ENCODE assay signal across 1 cellular context in the genomic region with DNA sequence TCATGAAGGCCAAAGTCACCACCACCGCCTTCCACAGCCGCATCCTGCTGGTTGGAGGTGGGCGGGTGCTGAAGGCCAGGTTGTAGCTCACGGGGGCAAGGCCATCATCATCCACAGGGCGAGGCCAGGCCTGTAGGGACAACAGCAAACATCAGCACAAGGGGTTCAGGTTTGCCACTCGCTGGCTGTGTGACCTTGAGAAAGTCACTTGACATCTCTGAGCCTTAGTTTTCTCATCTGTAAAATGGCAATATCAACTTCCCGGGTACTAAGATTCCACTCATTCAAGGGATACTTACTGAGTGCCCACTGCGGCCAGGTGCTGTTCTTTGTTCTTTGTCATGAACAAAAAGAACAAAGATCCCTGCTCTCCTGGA.
A peak's percentile ranks its signal among the peaks of the same experiment; 100 is the strongest.
TF ChIP-seq lines count a peak whose summit lies in the region.

No MANE protein-coding gene starts in this region.

TF ChIP-seq in K562, 482 proteins besides CTCF, POLR2A, EP300 and RAD21 (continued from another document):
- TF ChIP-seq, protein P1, sequence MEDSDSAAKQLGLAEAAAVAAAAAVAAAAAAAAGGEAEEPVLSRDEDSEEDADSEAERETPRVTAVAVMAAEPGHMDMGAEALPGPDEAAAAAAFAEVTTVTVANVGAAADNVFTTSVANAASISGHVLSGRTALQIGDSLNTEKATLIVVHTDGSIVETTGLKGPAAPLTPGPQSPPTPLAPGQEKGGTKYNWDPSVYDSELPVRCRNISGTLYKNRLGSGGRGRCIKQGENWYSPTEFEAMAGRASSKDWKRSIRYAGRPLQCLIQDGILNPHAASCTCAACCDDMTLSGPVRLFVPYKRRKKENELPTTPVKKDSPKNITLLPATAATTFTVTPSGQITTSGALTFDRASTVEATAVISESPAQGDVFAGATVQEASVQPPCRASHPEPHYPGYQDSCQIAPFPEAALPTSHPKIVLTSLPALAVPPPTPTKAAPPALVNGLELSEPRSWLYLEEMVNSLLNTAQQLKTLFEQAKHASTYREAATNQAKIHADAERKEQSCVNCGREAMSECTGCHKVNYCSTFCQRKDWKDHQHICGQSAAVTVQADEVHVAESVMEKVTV (CRISPR knock-in tag; IDR thresholded peaks at IDR 0.05), result no peak
- no peak for TF ChIP-seq ZNF445 (CRISPR knock-in tag; IDR thresholded peaks at IDR 0.05; ENCODE audit: low read depth)
- TF ChIP-seq, protein P2, sequence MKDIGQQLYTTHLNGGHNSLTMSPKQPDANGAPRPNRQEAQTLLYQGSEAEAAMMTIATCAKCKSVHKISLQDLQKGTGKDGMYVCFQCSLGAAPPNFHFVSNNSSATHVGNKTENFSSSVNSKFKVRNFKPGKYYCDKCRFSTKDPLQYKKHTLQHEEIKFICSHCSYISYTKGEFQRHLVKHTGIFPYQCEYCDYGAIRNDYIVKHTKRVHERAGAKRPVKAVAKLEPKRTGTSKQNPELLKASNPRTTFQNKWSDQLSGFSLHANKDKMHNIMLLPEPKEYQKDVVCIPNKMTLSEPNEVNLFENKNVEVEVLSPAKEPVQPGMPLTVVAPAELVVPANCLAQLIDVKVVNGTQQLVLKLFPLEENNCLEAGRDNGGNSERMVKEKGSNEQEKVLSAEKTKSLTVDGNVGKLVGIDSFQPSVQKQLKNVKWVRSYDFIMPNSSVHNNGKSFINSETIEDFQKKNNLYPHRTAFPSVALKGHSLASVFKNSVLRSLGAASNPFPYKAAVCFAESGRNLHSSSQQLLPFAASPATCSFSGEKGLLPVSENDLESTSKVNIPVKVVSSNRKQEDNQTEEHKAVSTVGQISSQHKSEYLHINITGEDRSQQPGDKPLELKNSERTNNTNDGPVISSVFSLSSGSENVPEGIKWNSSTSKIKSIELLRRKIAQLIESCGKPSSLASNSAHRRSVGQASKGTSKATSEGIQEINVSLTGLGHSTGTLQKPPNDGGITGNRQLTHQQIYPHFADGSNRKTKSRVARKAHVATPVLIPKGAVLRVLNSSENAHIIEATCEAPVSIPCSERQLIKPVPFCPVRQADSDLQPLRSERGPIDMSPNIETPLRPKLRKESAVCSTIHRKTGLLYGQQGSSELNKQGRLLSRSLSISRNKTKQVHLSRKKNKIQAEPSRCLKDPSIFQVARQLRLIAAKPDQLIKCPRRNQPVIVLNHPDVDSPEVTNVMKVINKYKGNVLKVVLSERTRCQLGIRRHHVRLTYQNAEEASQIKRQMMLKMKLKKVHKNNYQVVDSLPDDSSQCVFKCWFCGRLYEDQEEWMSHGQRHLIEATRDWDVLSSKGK (CRISPR knock-in tag; IDR thresholded peaks at IDR 0.05), result no peak
- TF ChIP-seq SIX5 (IDR thresholded peaks at IDR 0.05; ENCODE audit: borderline replicate concordance in 1 of 2, insufficient read depth in 1 of 2, low read depth in 1 of 2, low read length in 2 of 2), result no peak
- TF ChIP-seq, protein P3, sequence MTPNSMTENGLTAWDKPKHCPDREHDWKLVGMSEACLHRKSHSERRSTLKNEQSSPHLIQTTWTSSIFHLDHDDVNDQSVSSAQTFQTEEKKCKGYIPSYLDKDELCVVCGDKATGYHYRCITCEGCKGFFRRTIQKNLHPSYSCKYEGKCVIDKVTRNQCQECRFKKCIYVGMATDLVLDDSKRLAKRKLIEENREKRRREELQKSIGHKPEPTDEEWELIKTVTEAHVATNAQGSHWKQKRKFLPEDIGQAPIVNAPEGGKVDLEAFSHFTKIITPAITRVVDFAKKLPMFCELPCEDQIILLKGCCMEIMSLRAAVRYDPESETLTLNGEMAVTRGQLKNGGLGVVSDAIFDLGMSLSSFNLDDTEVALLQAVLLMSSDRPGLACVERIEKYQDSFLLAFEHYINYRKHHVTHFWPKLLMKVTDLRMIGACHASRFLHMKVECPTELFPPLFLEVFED (CRISPR knock-in tag; conservative IDR thresholded peaks at IDR 0.05), result no peak
- TF ChIP-seq STAT5A (IDR thresholded peaks at IDR 0.05; ENCODE audit: borderline replicate concordance, low read length), result no peak
- TF ChIP-seq FOXK2 (conservative IDR thresholded peaks at IDR 0.05 in 1 of 2, IDR thresholded peaks at IDR 0.05 in 1 of 2; ENCODE audit: low read depth in 2 of 2), result no peak
- TF ChIP-seq HDAC2 (IDR thresholded peaks at IDR 0.05), result peak; percentile 40; the same call in 1 of the 2 replicates
- TF ChIP-seq MECOM (CRISPR knock-in tag; IDR thresholded peaks at IDR 0.05), result no peak
- TF ChIP-seq ZFX (CRISPR knock-in tag; IDR thresholded peaks at IDR 0.05), result no peak
- TF ChIP-seq MAFK (IDR thresholded peaks at IDR 0.05; ENCODE audit: low read length), result no peak
- no peak for TF ChIP-seq SRSF1 (IDR thresholded peaks at IDR 0.05; ENCODE audit: low read depth, low read length)
- no peak for TF ChIP-seq PTRF (tag; IDR thresholded peaks at IDR 0.05)
- TF ChIP-seq SIRT6 (IDR thresholded peaks at IDR 0.05; ENCODE audit: low read depth, low read length), result no peak
- no peak for TF ChIP-seq TFAM (CRISPR knock-in tag; conservative IDR thresholded peaks at IDR 0.05)
- no peak for TF ChIP-seq SIN3B (IDR thresholded peaks at IDR 0.05; ENCODE audit: low read depth)
- TF ChIP-seq, protein P4, sequence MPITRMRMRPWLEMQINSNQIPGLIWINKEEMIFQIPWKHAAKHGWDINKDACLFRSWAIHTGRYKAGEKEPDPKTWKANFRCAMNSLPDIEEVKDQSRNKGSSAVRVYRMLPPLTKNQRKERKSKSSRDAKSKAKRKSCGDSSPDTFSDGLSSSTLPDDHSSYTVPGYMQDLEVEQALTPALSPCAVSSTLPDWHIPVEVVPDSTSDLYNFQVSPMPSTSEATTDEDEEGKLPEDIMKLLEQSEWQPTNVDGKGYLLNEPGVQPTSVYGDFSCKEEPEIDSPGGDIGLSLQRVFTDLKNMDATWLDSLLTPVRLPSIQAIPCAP (CRISPR knock-in tag; IDR thresholded peaks at IDR 0.05; ENCODE audit: borderline replicate concordance), result no peak
- no peak for TF ChIP-seq ZNF766 (CRISPR knock-in tag; conservative IDR thresholded peaks at IDR 0.05)
- TF ChIP-seq RB1 (IDR thresholded peaks at IDR 0.05; ENCODE audit: low read depth), result no peak
- TF ChIP-seq ZNF384 (IDR thresholded peaks at IDR 0.05; ENCODE audit: low read depth, low read length), result no peak
- no peak for TF ChIP-seq CEBPB (tag; IDR thresholded peaks at IDR 0.05)
- no peak for TF ChIP-seq SOX6 (IDR thresholded peaks at IDR 0.05)
- TF ChIP-seq BRD4 (IDR thresholded peaks at IDR 0.05), result no peak
- no peak for TF ChIP-seq ATF7 (IDR thresholded peaks at IDR 0.05)
- TF ChIP-seq ZNF408 (CRISPR knock-in tag; IDR thresholded peaks at IDR 0.05; ENCODE audit: low read depth), result no peak
- TF ChIP-seq MAFG (tag; conservative IDR thresholded peaks at IDR 0.05), result no peak
- TF ChIP-seq EHMT2 (IDR thresholded peaks at IDR 0.05), result no peak
- TF ChIP-seq GTF2A2 (tag; IDR thresholded peaks at IDR 0.05), result no peak
- TF ChIP-seq, protein P5, sequence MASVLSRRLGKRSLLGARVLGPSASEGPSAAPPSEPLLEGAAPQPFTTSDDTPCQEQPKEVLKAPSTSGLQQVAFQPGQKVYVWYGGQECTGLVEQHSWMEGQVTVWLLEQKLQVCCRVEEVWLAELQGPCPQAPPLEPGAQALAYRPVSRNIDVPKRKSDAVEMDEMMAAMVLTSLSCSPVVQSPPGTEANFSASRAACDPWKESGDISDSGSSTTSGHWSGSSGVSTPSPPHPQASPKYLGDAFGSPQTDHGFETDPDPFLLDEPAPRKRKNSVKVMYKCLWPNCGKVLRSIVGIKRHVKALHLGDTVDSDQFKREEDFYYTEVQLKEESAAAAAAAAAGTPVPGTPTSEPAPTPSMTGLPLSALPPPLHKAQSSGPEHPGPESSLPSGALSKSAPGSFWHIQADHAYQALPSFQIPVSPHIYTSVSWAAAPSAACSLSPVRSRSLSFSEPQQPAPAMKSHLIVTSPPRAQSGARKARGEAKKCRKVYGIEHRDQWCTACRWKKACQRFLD (CRISPR knock-in tag; IDR thresholded peaks at IDR 0.05), result no peak
- no peak for TF ChIP-seq ELF1 (tag; IDR thresholded peaks at IDR 0.05)
- no peak for TF ChIP-seq FOS (IDR thresholded peaks at IDR 0.05; ENCODE audit: extremely low read depth, insufficient read length)
- TF ChIP-seq CREM (IDR thresholded peaks at IDR 0.05; ENCODE audit: low read depth), result no peak
- TF ChIP-seq ZKSCAN1 (IDR thresholded peaks at IDR 0.05; ENCODE audit: low read depth, low read length), result no peak
- TF ChIP-seq ETV1 (tag; conservative IDR thresholded peaks at IDR 0.05; ENCODE audit: low read depth), result no peak
- TF ChIP-seq, protein P6, sequence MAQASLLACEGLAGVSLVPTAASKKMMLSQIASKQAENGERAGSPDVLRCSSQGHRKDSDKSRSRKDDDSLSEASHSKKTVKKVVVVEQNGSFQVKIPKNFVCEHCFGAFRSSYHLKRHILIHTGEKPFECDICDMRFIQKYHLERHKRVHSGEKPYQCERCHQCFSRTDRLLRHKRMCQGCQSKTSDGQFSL (CRISPR knock-in tag; IDR thresholded peaks at IDR 0.05), result no peak
- TF ChIP-seq, protein P6 (tag; IDR thresholded peaks at IDR 0.05), result no peak
- no peak for TF ChIP-seq ZBED1 (IDR thresholded peaks at IDR 0.05)
- TF ChIP-seq L3MBTL2 (IDR thresholded peaks at IDR 0.05), result no peak
- no peak for TF ChIP-seq CHD4 (IDR thresholded peaks at IDR 0.05; ENCODE audit: insufficient read depth, insufficient replicate concordance, low read depth, low read length, poor library complexity, severe bottlenecking)
- no peak for TF ChIP-seq SMC3 (conservative IDR thresholded peaks at IDR 0.05; ENCODE audit: insufficient read depth, low read depth, low read length)
- no peak for TF ChIP-seq ZNF347 (CRISPR knock-in tag; IDR thresholded peaks at IDR 0.05; ENCODE audit: low read depth)
- TF ChIP-seq RBBP5 (IDR thresholded peaks at IDR 0.05; ENCODE audit: borderline replicate concordance, insufficient read depth, low read length, poor library complexity, severe bottlenecking), result no peak
- no peak for TF ChIP-seq CCAR2 (IDR thresholded peaks at IDR 0.05; ENCODE audit: low read depth, low read length)
- no peak for TF ChIP-seq POLR2G (IDR thresholded peaks at IDR 0.05; ENCODE audit: low read depth, low read length)
- TF ChIP-seq HCFC1 (IDR thresholded peaks at IDR 0.05; ENCODE audit: low read depth, low read length), result no peak
- TF ChIP-seq CBFA2T3 (IDR thresholded peaks at IDR 0.05), result no peak
- TF ChIP-seq GATAD2B (IDR thresholded peaks at IDR 0.05; ENCODE audit: borderline replicate concordance), result no peak
- TF ChIP-seq, protein P7, sequence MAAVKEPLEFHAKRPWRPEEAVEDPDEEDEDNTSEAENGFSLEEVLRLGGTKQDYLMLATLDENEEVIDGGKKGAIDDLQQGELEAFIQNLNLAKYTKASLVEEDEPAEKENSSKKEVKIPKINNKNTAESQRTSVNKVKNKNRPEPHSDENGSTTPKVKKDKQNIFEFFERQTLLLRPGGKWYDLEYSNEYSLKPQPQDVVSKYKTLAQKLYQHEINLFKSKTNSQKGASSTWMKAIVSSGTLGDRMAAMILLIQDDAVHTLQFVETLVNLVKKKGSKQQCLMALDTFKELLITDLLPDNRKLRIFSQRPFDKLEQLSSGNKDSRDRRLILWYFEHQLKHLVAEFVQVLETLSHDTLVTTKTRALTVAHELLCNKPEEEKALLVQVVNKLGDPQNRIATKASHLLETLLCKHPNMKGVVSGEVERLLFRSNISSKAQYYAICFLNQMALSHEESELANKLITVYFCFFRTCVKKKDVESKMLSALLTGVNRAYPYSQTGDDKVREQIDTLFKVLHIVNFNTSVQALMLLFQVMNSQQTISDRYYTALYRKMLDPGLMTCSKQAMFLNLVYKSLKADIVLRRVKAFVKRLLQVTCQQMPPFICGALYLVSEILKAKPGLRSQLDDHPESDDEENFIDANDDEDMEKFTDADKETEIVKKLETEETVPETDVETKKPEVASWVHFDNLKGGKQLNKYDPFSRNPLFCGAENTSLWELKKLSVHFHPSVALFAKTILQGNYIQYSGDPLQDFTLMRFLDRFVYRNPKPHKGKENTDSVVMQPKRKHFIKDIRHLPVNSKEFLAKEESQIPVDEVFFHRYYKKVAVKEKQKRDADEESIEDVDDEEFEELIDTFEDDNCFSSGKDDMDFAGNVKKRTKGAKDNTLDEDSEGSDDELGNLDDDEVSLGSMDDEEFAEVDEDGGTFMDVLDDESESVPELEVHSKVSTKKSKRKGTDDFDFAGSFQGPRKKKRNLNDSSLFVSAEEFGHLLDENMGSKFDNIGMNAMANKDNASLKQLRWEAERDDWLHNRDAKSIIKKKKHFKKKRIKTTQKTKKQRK (IDR thresholded peaks at IDR 0.05; ENCODE audit: borderline replicate concordance, low read depth, low read length), result no peak
- no peak for TF ChIP-seq NUFIP1 (IDR thresholded peaks at IDR 0.05; ENCODE audit: partially characterized antibody)
- TF ChIP-seq NCOA1 (IDR thresholded peaks at IDR 0.05; ENCODE audit: low read depth), result no peak
- TF ChIP-seq, protein P8, sequence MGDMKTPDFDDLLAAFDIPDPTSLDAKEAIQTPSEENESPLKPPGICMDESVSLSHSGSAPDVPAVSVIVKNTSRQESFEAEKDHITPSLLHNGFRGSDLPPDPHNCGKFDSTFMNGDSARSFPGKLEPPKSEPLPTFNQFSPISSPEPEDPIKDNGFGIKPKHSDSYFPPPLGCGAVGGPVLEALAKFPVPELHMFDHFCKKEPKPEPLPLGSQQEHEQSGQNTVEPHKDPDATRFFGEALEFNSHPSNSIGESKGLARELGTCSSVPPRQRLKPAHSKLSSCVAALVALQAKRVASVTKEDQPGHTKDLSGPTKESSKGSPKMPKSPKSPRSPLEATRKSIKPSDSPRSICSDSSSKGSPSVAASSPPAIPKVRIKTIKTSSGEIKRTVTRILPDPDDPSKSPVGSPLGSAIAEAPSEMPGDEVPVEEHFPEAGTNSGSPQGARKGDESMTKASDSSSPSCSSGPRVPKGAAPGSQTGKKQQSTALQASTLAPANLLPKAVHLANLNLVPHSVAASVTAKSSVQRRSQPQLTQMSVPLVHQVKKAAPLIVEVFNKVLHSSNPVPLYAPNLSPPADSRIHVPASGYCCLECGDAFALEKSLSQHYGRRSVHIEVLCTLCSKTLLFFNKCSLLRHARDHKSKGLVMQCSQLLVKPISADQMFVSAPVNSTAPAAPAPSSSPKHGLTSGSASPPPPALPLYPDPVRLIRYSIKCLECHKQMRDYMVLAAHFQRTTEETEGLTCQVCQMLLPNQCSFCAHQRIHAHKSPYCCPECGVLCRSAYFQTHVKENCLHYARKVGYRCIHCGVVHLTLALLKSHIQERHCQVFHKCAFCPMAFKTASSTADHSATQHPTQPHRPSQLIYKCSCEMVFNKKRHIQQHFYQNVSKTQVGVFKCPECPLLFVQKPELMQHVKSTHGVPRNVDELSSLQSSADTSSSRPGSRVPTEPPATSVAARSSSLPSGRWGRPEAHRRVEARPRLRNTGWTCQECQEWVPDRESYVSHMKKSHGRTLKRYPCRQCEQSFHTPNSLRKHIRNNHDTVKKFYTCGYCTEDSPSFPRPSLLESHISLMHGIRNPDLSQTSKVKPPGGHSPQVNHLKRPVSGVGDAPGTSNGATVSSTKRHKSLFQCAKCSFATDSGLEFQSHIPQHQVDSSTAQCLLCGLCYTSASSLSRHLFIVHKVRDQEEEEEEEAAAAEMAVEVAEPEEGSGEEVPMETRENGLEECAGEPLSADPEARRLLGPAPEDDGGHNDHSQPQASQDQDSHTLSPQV (IDR thresholded peaks at IDR 0.05), result no peak
